Comparison of ENCODE assay signal across 15 cellular contexts in genomic region chr9:96256800-96257199, GRCh38. TPM values are rescaled to one million over a fixed set of nuclear protein-coding genes. Genes with fewer than 3 reads are reported as not detected.
DNase-seq lines count a peak whose midpoint lies in the region; ATAC-seq and TF ChIP-seq lines count a peak whose summit lies in the region.
"Had no signal": no experiment of that assay in that cellular context is flagged by ENCODE, and none has a peak within 500 bp of the region (broad histone marks: within the 10 kb centered on the region; RNA-seq: fewer than 3 reads in every experiment).

No MANE protein-coding gene starts in this region.

- H3K9me3 ChIP-seq in Panc1 (ENCODE audit: control insufficient read depth, insufficient read depth, low read depth, low read length): no peaks in the 10 kb centered on the region
- H3K9me3 ChIP-seq in smooth muscle cell (replicated peaks; ENCODE audit: low read depth): no peaks in the 10 kb centered on the region
- no peaks in the 10 kb centered on the region for H3K9me3 ChIP-seq in aorta (ENCODE audit: control insufficient read depth, low read length)
- no peaks in the 10 kb centered on the region for H3K9me3 ChIP-seq in stomach
- H3K9me3 ChIP-seq: testis had no signal

- no peaks in the 10 kb centered on the region for H3F3A ChIP-seq in smooth muscle cell (ENCODE audit: low read depth)

- TF ChIP-seq EP300 in stomach (IDR thresholded peaks at IDR 0.05): no peak

- DNase-seq in T-helper 1 cell (no peak), Panc1 (ENCODE audit: low read depth, low spot score) (no peak), epithelial cell of esophagus (ENCODE audit: low read depth) (peak; percentile 71), smooth muscle cell (lab: John Stamatoyannopoulos, UW; ENCODE audit: unreplicated experiment) (no peak), aorta (no peak), occipital lobe (lab: John Stamatoyannopoulos, UW) (no peak), stomach (no peak)
- DNase-seq: DMS153; naive thymus-derived CD4-positive, alpha-beta T cell; NCI-H446; SHP77 treated with DMSO at 0.1 percent for 48 hours; testis had no signal

- H3K27me3 Mint-ChIP-seq in T-helper 1 cell treated with Interleukin-12 subunit alpha and Interleukin-12 subunit beta and Interleukin-4 antibody, amounts not matched to agents 30 μg/mL and 1 μg/mL, for 36 hours (ENCODE audit: low read depth): peaks cover 33% of the 10 kb centered on the region
- H3K27me3 Mint-ChIP-seq: brain had no signal

- peaks cover 7% of the 10 kb centered on the region for H3K4me1 Mint-ChIP-seq in T-helper 1 cell treated with Interleukin-12 subunit alpha and Interleukin-12 subunit beta and Interleukin-4 antibody, amounts not matched to agents 30 μg/mL and 1 μg/mL, for 36 hours (ENCODE audit: low read depth)
- H3K4me1 Mint-ChIP-seq: brain had no signal

- H3K4me1 ChIP-seq in Panc1 (ENCODE audit: control insufficient read depth, insufficient read depth, low read length) (no peaks in the 10 kb centered on the region), smooth muscle cell (ENCODE audit: low read depth) (peaks cover 8% of the 10 kb centered on the region), aorta (ENCODE audit: control insufficient read depth in 1 of 2, insufficient read depth in 2 of 2, low read length in 2 of 2) (no peaks in the 10 kb centered on the region), stomach (no peaks in the 10 kb centered on the region)

- ATAC-seq in Panc1 (peak; percentile 87), aorta (ENCODE audit: low FRiP score) (no peak)
- ATAC-seq: naive thymus-derived CD4-positive, alpha-beta T cell had no signal

- WGBS in smooth muscle cell (ENCODE audit: low lambda C conversion rate): 26% methylated on average over 9 of the region's 9 CpGs
- WGBS in aorta, 2 donors: 67 to 68% methylated on average over 9 of the region's 9 CpGs
- 51 to 63% (median 58%) methylated on average over 9 of the region's 9 CpGs for WGBS in stomach, 5 donors

- H4K20me1 ChIP-seq in smooth muscle cell (ENCODE audit: low read depth): no peaks in the 10 kb centered on the region

- peak overlapping the region; percentile 26 for H3K27ac Mint-ChIP-seq in T-helper 1 cell treated with Interleukin-12 subunit alpha and Interleukin-12 subunit beta and Interleukin-4 antibody, amounts not matched to agents 30 μg/mL and 1 μg/mL, for 36 hours
- H3K27ac Mint-ChIP-seq: brain had no signal

- TF ChIP-seq CTCF in Panc1 (IDR thresholded peaks at IDR 0.05) (no peak), epithelial cell of esophagus (IDR thresholded peaks at IDR 0.05; ENCODE audit: insufficient read depth, low read depth, low read length, missing control alignments) (no peak), smooth muscle cell (IDR thresholded peaks at IDR 0.05; ENCODE audit: borderline replicate concordance, insufficient read depth, poor library complexity, severe bottlenecking) (no peak), stomach (IDR thresholded peaks at IDR 0.05) (no peak)

- intact Hi-C loops in Panc1 (cut with micrococcal nuclease; ENCODE audit: unreplicated experiment) (no loop called here), aorta (cut with DNase I) (no loop called here), stomach (cut with DNase I; ENCODE audit: low total_unique reads) (no loop called here)

- H3K79me2 ChIP-seq in smooth muscle cell (ENCODE audit: low read depth): no peaks in the 10 kb centered on the region

- no TSS peak for BruUV-seq in Panc1 (replicated peaks; lab: Mats Ljungman, UMichigan)

- H3K27me3 ChIP-seq in Panc1 (ENCODE audit: control insufficient read depth, insufficient read depth, low read length): no peaks in the 10 kb centered on the region
- no peaks in the 10 kb centered on the region for H3K27me3 ChIP-seq in smooth muscle cell (ENCODE audit: low read depth)
- H3K27me3 ChIP-seq in aorta (ENCODE audit: control insufficient read depth in 1 of 2, insufficient read depth in 2 of 2, low read length in 1 of 2): no peaks in the 10 kb centered on the region
- H3K27me3 ChIP-seq in stomach: no peaks in the 10 kb centered on the region
- H3K27me3 ChIP-seq: testis had no signal

- no peak for TF ChIP-seq POLR2A in stomach (IDR thresholded peaks at IDR 0.05)

- CTCF ChIA-PET in Panc1 (lab: Charles Lee): no interaction called here

- H3K4me3 ChIP-seq in Panc1 (ENCODE audit: low read depth in 2 of 2, low read length in 2 of 2) (peak overlapping the region in 1 of 2 experiments; percentile 32; a peak in 2 of 4 replicates), epithelial cell of esophagus (ENCODE audit: low read length) (no peak overlapping the region), smooth muscle cell (no peak overlapping the region), aorta (ENCODE audit: low read length in 2 of 2) (no peak overlapping the region), stomach (no peak overlapping the region)
- H3K4me3 ChIP-seq: testis had no signal

- no peak overlapping the region for H3K9ac ChIP-seq in smooth muscle cell (ENCODE audit: low read depth)

- in situ Hi-C loops in Panc1 (cut with HindIII; ENCODE audit: low pct_unique_long_range_greater_than_20kb, low sequenced_read_pairs): no loop called here

- H2AFZ ChIP-seq in smooth muscle cell (ENCODE audit: low read depth): no peak overlapping the region

- H3K4me3 Mint-ChIP-seq in T-helper 1 cell treated with Interleukin-12 subunit alpha and Interleukin-12 subunit beta and Interleukin-4 antibody, amounts not matched to agents 30 μg/mL and 1 μg/mL, for 36 hours: no peak overlapping the region
- H3K4me3 Mint-ChIP-seq: brain; naive thymus-derived CD4-positive, alpha-beta T cell had no signal

- no peaks in the 10 kb centered on the region for H3K36me3 Mint-ChIP-seq in T-helper 1 cell treated with Interleukin-12 subunit alpha and Interleukin-12 subunit beta and Interleukin-4 antibody, amounts not matched to agents 30 μg/mL and 1 μg/mL, for 36 hours (ENCODE audit: low read depth)
- H3K36me3 Mint-ChIP-seq: brain; naive thymus-derived CD4-positive, alpha-beta T cell had no signal

- H3K27ac ChIP-seq in Panc1 (ENCODE audit: low read length) (no peak overlapping the region), smooth muscle cell (ENCODE audit: low read depth) (no peak overlapping the region), aorta (ENCODE audit: low read depth in 1 of 2, low read length in 2 of 2) (no peak overlapping the region), stomach (no peak overlapping the region)

- H3K36me3 ChIP-seq in Panc1 (ENCODE audit: control insufficient read depth, insufficient read depth, low read length) (no peaks in the 10 kb centered on the region), smooth muscle cell (ENCODE audit: low read depth) (no peaks in the 10 kb centered on the region), aorta (ENCODE audit: control insufficient read depth in 1 of 2, insufficient read depth in 2 of 2, low read length in 1 of 2) (no peaks in the 10 kb centered on the region), stomach (no peaks in the 10 kb centered on the region)

- peak overlapping the region; percentile 44 for H3K4me2 ChIP-seq in smooth muscle cell

- POLR2A ChIA-PET in Panc1 (lab: Charles Lee): interaction anchor here (0.6 kb wide), 1 partner anchor 120 kb away, joined by 3 read pairs; no protein-coding TSS in a partner anchor

- no peaks in the 10 kb centered on the region for H3K9me3 Mint-ChIP-seq in T-helper 1 cell treated with Interleukin-12 subunit alpha and Interleukin-12 subunit beta and Interleukin-4 antibody, amounts not matched to agents 30 μg/mL and 1 μg/mL, for 36 hours
- H3K9me3 Mint-ChIP-seq: brain; naive thymus-derived CD4-positive, alpha-beta T cell had no signal

RNA-seq across cellular contexts. Expression of gene HSD17B3, which starts 45.2 kb away (rescaled TPM):
- total RNA-seq in Panc1 (2021; ENCODE audit: unreplicated experiment): 0.39 TPM
- not detected for polyA plus RNA-seq in Panc1 (2012; ENCODE audit: insufficient read length)
- total RNA-seq in smooth muscle cell: 0.31 TPM in 1 of 2 replicates, not detected in the other
- 0.40 and 0.83 TPM in 2 replicates for polyA plus RNA-seq in smooth muscle cell
- 1 to 10 TPM; 2.2 to 2.6 TPM for total RNA-seq in aorta
- polyA plus RNA-seq in aorta: 10 to 100 TPM in 1 of 2 donors, not detected in 1; 17.7 TPM
- not detected for total RNA-seq in occipital lobe
- under 1 TPM in 1 of 5 donors, not detected in 4; 0.55 TPM for total RNA-seq in stomach
- 1 to 10 TPM; 1.1 to 4.6 (median 3.0) TPM for polyA plus RNA-seq in stomach
- total RNA-seq: epithelial cell of proximal tubule had no signal
- polyA plus RNA-seq: naive thymus-derived CD4-positive, alpha-beta T cell had no signal
